In the genomic region with DNA sequence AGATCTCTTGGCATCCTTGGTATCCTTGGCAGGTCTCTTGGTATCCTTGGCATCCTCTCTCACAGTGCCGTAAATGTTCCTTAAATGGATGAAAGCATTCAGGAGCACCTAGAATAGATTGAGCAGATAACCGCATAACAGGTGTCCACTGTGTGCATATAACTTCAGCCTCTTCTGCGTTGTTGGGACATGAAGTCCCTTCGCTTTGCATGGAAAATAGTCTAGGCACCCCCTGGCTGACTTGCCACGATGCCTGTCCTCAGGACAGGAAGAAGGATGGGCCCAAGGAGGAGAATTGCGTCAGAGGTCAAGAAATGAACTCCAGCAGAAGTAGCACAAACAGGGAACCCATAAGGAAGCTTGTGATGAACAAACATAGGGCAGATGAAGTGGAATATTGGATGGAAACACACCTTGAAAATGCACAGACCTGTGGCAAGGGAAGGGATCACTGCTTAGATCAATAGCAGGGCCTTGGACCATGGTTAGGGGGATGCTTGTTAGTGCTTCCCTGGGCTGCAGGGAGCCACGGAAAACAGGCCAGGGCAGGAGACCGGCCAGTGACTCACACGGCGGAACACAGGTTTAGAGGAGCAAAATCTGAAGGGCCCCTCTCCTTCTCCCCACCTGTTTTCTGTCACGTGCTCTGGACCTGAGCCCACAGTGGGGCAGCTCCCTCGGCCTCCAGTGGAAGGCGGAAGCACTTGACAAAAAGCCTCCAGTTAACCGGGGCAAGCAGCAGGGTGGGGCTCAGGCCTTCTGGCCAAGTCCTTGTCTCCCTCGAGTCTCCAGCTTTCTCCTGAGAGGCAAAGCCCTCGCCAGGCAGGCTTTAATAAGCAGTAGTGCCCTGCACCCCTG, we compare ENCODE assay signal across 18 cellular contexts.
DNase-seq lines count a peak whose midpoint lies in the region; ATAC-seq and TF ChIP-seq lines count a peak whose summit lies in the region.
"Had no signal": no experiment of that assay in that cellular context is flagged by ENCODE, and none has a peak within 500 bp of the region (broad histone marks: within the 10 kb centered on the region; RNA-seq: fewer than 3 reads in every experiment).

No MANE protein-coding gene starts in this region.

- peak overlapping the region; percentile 83 for H2AK9ac ChIP-seq in IMR-90 (replicated peaks; ENCODE audit: low read depth, low read length, poor library complexity)

- POLR2A ChIA-PET in IMR-90 (lab: Charles Lee; ENCODE audit: unreplicated experiment) = no interaction called here

- H2BK12ac ChIP-seq in neuronal stem cell (ENCODE audit: low read length) = no peak overlapping the region

- no peak for TF ChIP-seq RAD21 in IMR-90 (IDR thresholded peaks at IDR 0.05; ENCODE audit: low read length)

- DNase-seq in IMR-90 (no peak), SJCRH30 (peak; percentile 55 to 68), fibroblast of villous mesenchyme (ENCODE audit: low read depth) (peak; percentile 52), neuronal stem cell (ENCODE audit: low spot score) (no peak), prostate gland (ENCODE audit: low spot score) (no peak), AG08395 (ENCODE audit: low spot score) (no peak)
- DNase-seq: activated CD8-positive, alpha-beta T cell treated with anti-CD3 and anti-CD28 coated beads for 36 hours; amniotic stem cell; immature natural killer cell; KG1; mesendoderm; NCI-H1092; RPMI8226; stimulated activated CD4-positive, alpha-beta T cell treated with anti-CD3 and anti-CD28 coated beads, Interleukin-4, amount 100 ng/mL, for 24 hours; T-cell had no signal

- H2AK5ac ChIP-seq in IMR-90 (ENCODE audit: low read depth, low read length) (no peak overlapping the region), neuronal stem cell (ENCODE audit: low read depth, low read length) (peak overlapping the region; percentile 73)

- H3K14ac ChIP-seq in IMR-90 (replicated peaks; ENCODE audit: low read depth, low read length) (0 out of 2 replicates have a peak overlapping the region, but pooled peaks have one; percentile 3), neuronal stem cell (ENCODE audit: low read length) (no peak overlapping the region)

- TF ChIP-seq CTCF in IMR-90 (conservative IDR thresholded peaks at IDR 0.05; ENCODE audit: low read depth, low read length) = no peak
- no peak for TF ChIP-seq CTCF in fibroblast of villous mesenchyme (IDR thresholded peaks at IDR 0.05; ENCODE audit: insufficient read depth, low read depth, low read length)
- no peak for TF ChIP-seq CTCF in prostate gland (IDR thresholded peaks at IDR 0.05)

- H3K79me1 ChIP-seq in IMR-90 (ENCODE audit: low read depth in 1 of 2, low read length in 2 of 2) (0 out of 4 replicates have a peak, but pooled peaks cover 0 to 1% of the 10 kb centered on the region in 2 experiments), neuronal stem cell (ENCODE audit: low read depth, low read length) (peaks cover 3% of the 10 kb centered on the region)

- peaks cover 23% of the 10 kb centered on the region for H3K4me1 ChIP-seq in IMR-90 (ENCODE audit: control insufficient read depth, insufficient read depth, low read length)
- peaks cover 21% of the 10 kb centered on the region for H3K4me1 ChIP-seq in SJCRH30
- peaks cover 0 to 10% of the 10 kb centered on the region in 2 donors for H3K4me1 ChIP-seq in neuronal stem cell (ENCODE audit: control insufficient read depth in 2 of 2, insufficient read depth in 1 of 2, low read depth in 1 of 2, low read length in 2 of 2)
- no peaks in the 10 kb centered on the region for H3K4me1 ChIP-seq in prostate gland (replicated peaks)

- intact Hi-C loops in IMR-90 (cut with micrococcal nuclease) (no loop called here), prostate gland (cut with DNase I) (no loop called here)

- CTCF ChIA-PET in IMR-90 (lab: Yijun Ruan, JAX) = interaction anchor here (1.0 kb wide), 1 partner anchor 240 kb away, joined by 3 read pairs; no protein-coding TSS in a partner anchor

- H4K5ac ChIP-seq in IMR-90 (ENCODE audit: low read depth, low read length) = no peak overlapping the region; the same call in 1 of the 2 replicates

- H2BK15ac ChIP-seq in IMR-90 (ENCODE audit: low read depth, low read length) (no peak overlapping the region), neuronal stem cell (ENCODE audit: low read length) (no peak overlapping the region)

- ATAC-seq in IMR-90 (ENCODE audit: low read depth) (no peak), GM18861 (IDR thresholded peaks at IDR 0.05; ENCODE audit: unreplicated experiment) (no peak), GM18519 (IDR thresholded peaks at IDR 0.05; ENCODE audit: low FRiP score, unreplicated experiment) (no peak)
- ATAC-seq: activated CD8-positive, alpha-beta T cell treated with anti-CD3 and anti-CD28 coated beads for 36 hours; T-cell had no signal

- H3K18ac ChIP-seq in IMR-90 (ENCODE audit: low read depth, low read length) (no peak overlapping the region; the same call in 1 of the 2 replicates), neuronal stem cell (ENCODE audit: low read length) (peak overlapping the region; percentile 28)

- H3K4ac ChIP-seq in IMR-90 (ENCODE audit: low read depth, low read length) (peak overlapping the region; percentile 56; the same call in 1 of the 2 replicates), neuronal stem cell (ENCODE audit: low read length) (no peak overlapping the region)

- peak overlapping the region; percentile 41; the same call in 1 of the 2 replicates for H2BK120ac ChIP-seq in IMR-90 (ENCODE audit: low read depth, low read length)
- H2BK120ac ChIP-seq in neuronal stem cell (ENCODE audit: low read depth, low read length) = no peak overlapping the region

- H3K9ac ChIP-seq in IMR-90 (ENCODE audit: low read depth, low read length) = no peak overlapping the region
- peak overlapping the region; percentile 67 for H3K9ac ChIP-seq in neuronal stem cell (ENCODE audit: low read depth, low read length, poor library complexity)

- H3K56ac ChIP-seq in IMR-90 (ENCODE audit: extremely low read depth, insufficient read depth, low read length) = no peak overlapping the region

- BruUV-seq in IMR-90 (replicated peaks; lab: Mats Ljungman, UMichigan) = no TSS peak

- peaks cover 11% of the 10 kb centered on the region for H3K9me1 ChIP-seq in IMR-90 (ENCODE audit: insufficient read depth, low read length)

- in situ Hi-C loops in IMR-90 (cut with MboI; ENCODE audit: low sequenced_read_pairs) = no loop called here

- H3K23ac ChIP-seq in IMR-90 (ENCODE audit: low read depth, low read length) (no peak overlapping the region), neuronal stem cell (ENCODE audit: low read depth, low read length, poor library complexity) (no peak overlapping the region)

- H3K4me3 ChIP-seq in IMR-90 (ENCODE audit: insufficient read depth, low read depth, low read length) (no peak overlapping the region), SJCRH30 (peak overlapping the region; percentile 13), fibroblast of villous mesenchyme (ENCODE audit: low read depth, low read length) (no peak overlapping the region), neuronal stem cell (ENCODE audit: low read length in 2 of 2) (no peak overlapping the region), prostate gland (no peak overlapping the region)
- H3K4me3 ChIP-seq: ovary had no signal

- H4K20me1 ChIP-seq in IMR-90 (ENCODE audit: insufficient read depth, low read length) = no peaks in the 10 kb centered on the region

- dilution Hi-C loops in IMR-90 (cut with HindIII; ENCODE audit: low sequenced_read_pairs, unreplicated experiment) = no loop called here

- H4K91ac ChIP-seq in IMR-90 (ENCODE audit: insufficient read depth, low read depth, low read length) = no peak overlapping the region
- H4K91ac ChIP-seq in neuronal stem cell (ENCODE audit: low read depth, low read length, poor library complexity) = no peak overlapping the region

- TF ChIP-seq POLR2A in IMR-90 (IDR thresholded peaks at IDR 0.05; ENCODE audit: low read depth, low read length) = no peak
- TF ChIP-seq POLR2A in prostate gland (IDR thresholded peaks at IDR 0.05) = no peak

- H3K9me3 ChIP-seq in IMR-90 (ENCODE audit: control insufficient read depth, insufficient read depth, low read length) (no peaks in the 10 kb centered on the region), SJCRH30 (replicated peaks) (no peaks in the 10 kb centered on the region), neuronal stem cell (replicated peaks in 1 of 2; ENCODE audit: control insufficient read depth in 2 of 2, insufficient read depth in 1 of 2, low read depth in 1 of 2, low read length in 2 of 2) (no peaks in the 10 kb centered on the region), prostate gland (no peaks in the 10 kb centered on the region)
- H3K9me3 ChIP-seq: ovary had no signal

- H3K4me2 ChIP-seq in IMR-90 (ENCODE audit: low read depth, low read length) (no peak overlapping the region), neuronal stem cell (ENCODE audit: insufficient read depth, low read length, poor library complexity, severe bottlenecking) (no peak overlapping the region)

- H2BK5ac ChIP-seq in IMR-90 (ENCODE audit: low read depth, low read length, poor library complexity, severe bottlenecking) (peak overlapping the region; percentile 9), neuronal stem cell (ENCODE audit: low read length) (no peak overlapping the region)

- no peak overlapping the region for H2BK20ac ChIP-seq in IMR-90 (ENCODE audit: low read depth, low read length)

- H3K27ac ChIP-seq in IMR-90 (ENCODE audit: insufficient read depth, low read length) = no peak overlapping the region
- H3K27ac ChIP-seq in SJCRH30 = peak overlapping the region; percentile 64
- H3K27ac ChIP-seq in neuronal stem cell (replicated peaks; ENCODE audit: low read length) = no peak overlapping the region
- no peak overlapping the region for H3K27ac ChIP-seq in prostate gland
- H3K27ac ChIP-seq: ovary had no signal

- H3K27me3 ChIP-seq in IMR-90 (ENCODE audit: control insufficient read depth, insufficient read depth, low read length) = no peaks in the 10 kb centered on the region
- H3K27me3 ChIP-seq in SJCRH30 = no peaks in the 10 kb centered on the region
- peaks cover 0 to 29% (median 9%) of the 10 kb centered on the region in 3 experiments for H3K27me3 ChIP-seq in neuronal stem cell (ENCODE audit: control insufficient read depth in 3 of 3, insufficient read depth in 3 of 3, low read depth in 1 of 3, low read length in 3 of 3)
- no peaks in the 10 kb centered on the region for H3K27me3 ChIP-seq in prostate gland (replicated peaks; ENCODE audit: insufficient read depth)
- H3K27me3 ChIP-seq: ovary had no signal

- H3K36me3 ChIP-seq in IMR-90 (ENCODE audit: control insufficient read depth, insufficient read depth, low read length) = no peaks in the 10 kb centered on the region
- H3K36me3 ChIP-seq in SJCRH30 = no peaks in the 10 kb centered on the region
- no peaks in the 10 kb centered on the region for H3K36me3 ChIP-seq in neuronal stem cell (replicated peaks in 1 of 2; ENCODE audit: control insufficient read depth in 2 of 2, insufficient read depth in 2 of 2, low read length in 2 of 2)
- H3K36me3 ChIP-seq in prostate gland = no peaks in the 10 kb centered on the region
- H3K36me3 ChIP-seq: ovary had no signal

- WGBS in IMR-90 (ENCODE audit: extremely low coverage in 2 of 2, insufficient read length in 1 of 2), 2 experiments = 78% methylated on average over 9 of the region's 16 CpGs; no CpG with 5 or more reads in 1 of the 2 experiments
- WGBS in neuronal stem cell (ENCODE audit: extremely low coverage in 2 of 2, insufficient read length in 2 of 2, insufficient replicate concordance in 1 of 2), 2 donors = no CpG with 5 or more reads among the region's 16 CpGs
- WGBS in prostate gland = 75% methylated on average over 16 of the region's 16 CpGs

- H4K8ac ChIP-seq in IMR-90 (ENCODE audit: low read depth in 2 of 2, low read length in 2 of 2) (no peak overlapping the region), neuronal stem cell (ENCODE audit: low read depth, low read length) (no peak overlapping the region)

- H2AFZ ChIP-seq in IMR-90 (replicated peaks; ENCODE audit: low read length, poor library complexity) (peak overlapping the region; percentile 80), neuronal stem cell (ENCODE audit: low read length) (no peak overlapping the region)

Comparison
In these comparisons a context has a peak if more than half of its experiments do, and no peak if none do; other contexts are left out.
1. DNase-seq: peak in SJCRH30 (2 of 2) and fibroblast of villous mesenchyme (single experiment); none in IMR-90 (single experiment), neuronal stem cell (single experiment), prostate gland (single experiment) and AG08395 (single experiment).